8 cellular contexts compared by ENCODE assay signal in the genomic region with DNA sequence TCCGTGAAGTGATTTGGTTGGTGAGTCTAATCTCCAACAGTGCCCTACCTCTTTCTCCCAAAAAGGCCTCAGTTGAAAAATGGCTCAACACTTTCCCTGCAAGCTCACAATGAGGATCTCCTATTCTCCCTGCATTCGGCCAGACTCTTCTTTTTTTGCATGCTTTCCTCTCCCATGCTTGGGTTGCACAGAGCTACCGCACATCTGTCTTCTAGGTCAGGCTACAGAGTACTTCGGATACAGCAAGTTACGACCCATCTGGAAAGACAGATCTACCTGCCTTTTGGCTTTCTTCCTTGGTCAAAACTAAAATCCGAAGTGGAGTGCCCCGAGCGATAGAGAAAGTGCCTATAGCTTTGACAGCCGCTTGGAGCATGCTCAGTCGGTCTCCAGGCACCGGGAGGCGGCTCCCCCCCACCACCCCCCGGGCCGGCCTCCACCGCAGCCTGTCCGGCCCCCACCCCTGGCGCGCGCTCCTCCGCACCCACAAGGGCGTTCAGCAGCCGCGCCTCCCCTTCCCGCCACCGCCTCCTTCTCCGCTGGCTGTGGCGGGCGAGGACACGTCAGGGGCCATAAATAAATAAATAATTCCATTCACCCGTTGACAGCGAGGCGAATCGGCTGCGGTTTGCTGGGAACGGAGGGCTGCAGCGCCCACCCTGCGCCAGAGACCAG. TPM values are rescaled to one million over a fixed set of nuclear protein-coding genes. Genes with fewer than 3 reads are reported as not detected.
DNase-seq lines count a peak whose midpoint lies in the region; ATAC-seq, FAIRE-seq and TF ChIP-seq lines count a peak whose summit lies in the region.

A gene with protein sequence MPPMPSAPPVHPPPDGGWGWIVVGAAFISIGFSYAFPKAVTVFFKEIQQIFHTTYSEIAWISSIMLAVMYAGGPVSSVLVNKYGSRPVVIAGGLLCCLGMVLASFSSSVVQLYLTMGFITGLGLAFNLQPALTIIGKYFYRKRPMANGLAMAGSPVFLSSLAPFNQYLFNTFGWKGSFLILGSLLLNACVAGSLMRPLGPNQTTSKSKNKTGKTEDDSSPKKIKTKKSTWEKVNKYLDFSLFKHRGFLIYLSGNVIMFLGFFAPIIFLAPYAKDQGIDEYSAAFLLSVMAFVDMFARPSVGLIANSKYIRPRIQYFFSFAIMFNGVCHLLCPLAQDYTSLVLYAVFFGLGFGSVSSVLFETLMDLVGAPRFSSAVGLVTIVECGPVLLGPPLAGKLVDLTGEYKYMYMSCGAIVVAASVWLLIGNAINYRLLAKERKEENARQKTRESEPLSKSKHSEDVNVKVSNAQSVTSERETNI (plus strand): TSS at position 473 of the 675 bp plus-strand sequence. CDS start 108,773 bp downstream, outside the sequence.

- DNase-seq in NCI-H1694 treated with DMSO at 0.1 percent for 48 hours (lab: John Stamatoyannopoulos, UW) (peak; percentile 84), T-helper 2 cell (peak; percentile 55 to 94 (median 78)), right cardiac atrium (peak; percentile 94 to 96 (median 96)), pulmonary artery endothelial cell (ENCODE audit: low read depth, low spot score) (peak; percentile 37), urothelium cell line (ENCODE audit: low spot score) (peak; percentile 88)

- peak; percentile 28 for ATAC-seq in HG02870 (IDR thresholded peaks at IDR 0.05; ENCODE audit: unreplicated experiment)
- ATAC-seq in right cardiac atrium: peak; percentile 93 to 95

- FAIRE-seq in urothelium cell line (lab: Jason Lieb, UNC): peak; percentile 55

- H3K4me1 ChIP-seq in right cardiac atrium (ENCODE audit: control insufficient read depth, insufficient read depth, low read length): no peaks in the 10 kb centered on the region

- H3K9me3 ChIP-seq in right cardiac atrium (ENCODE audit: control insufficient read depth, low read length): no peaks in the 10 kb centered on the region

- H3K27ac ChIP-seq in angular gyrus (ENCODE audit: low read depth, low read length) (peak within 1 kb of the TSS; percentile 90), right cardiac atrium (ENCODE audit: low read length) (peak within 1 kb of the TSS; percentile 98)

- H3K4me3 ChIP-seq in right cardiac atrium (ENCODE audit: low read length): peak within 1 kb of the TSS; percentile 52

- WGBS in right cardiac atrium: under 1% methylated on average over 37 of the region's 37 CpGs

- peak; percentile 62 for TF ChIP-seq POLR2A in GM15510 (IDR thresholded peaks at IDR 0.05; ENCODE audit: borderline replicate concordance, extremely low read depth, insufficient read length)

- no peaks in the 10 kb centered on the region for H3K27me3 ChIP-seq in right cardiac atrium (ENCODE audit: control insufficient read depth, insufficient read depth)

- intact Hi-C loops in right cardiac atrium (cut with DNase I): loop anchor here in 3 of 4 donors (10.0 kb wide), 3 partner anchors 179 to 209 kb away; no protein-coding TSS in a partner anchor

RNA-seq across cellular contexts. Expression of the gene that starts here (rescaled TPM):
- total RNA-seq in right cardiac atrium (100 to 1,000 TPM in 1 of 4 donors, 10 to 100 TPM in 3; 64.3 to 109 (median 84.7) TPM), pulmonary artery endothelial cell (10.7 and 12.4 TPM in 2 replicates)
- polyA plus RNA-seq in right cardiac atrium: 13.1 TPM

Comparison
In these comparisons a context has a peak if more than half of its experiments do, and no peak if none do; other contexts are left out.
1. Peak in every context shown above with its lines: DNase-seq, ATAC-seq, H3K4me3 ChIP-seq and H3K27ac ChIP-seq.
2. DNase-seq: peak in every context shown above with its lines; median percentile 96 in right cardiac atrium; 88 in urothelium cell line; 84 in NCI-H1694 treated with DMSO at 0.1 percent for 48 hours; 78 in T-helper 2 cell; 37 in pulmonary artery endothelial cell.